Comparison of ENCODE assay signal across 35 cellular contexts in genomic region chr13:22866221-22866620, GRCh38.
"Had no signal": no experiment of that assay in that cellular context is flagged by ENCODE, and none has a peak within 500 bp of the region (broad histone marks: within the 10 kb centered on the region; RNA-seq: fewer than 3 reads in every experiment).

No MANE protein-coding gene starts in this region.

- DNase-seq: activated CD4-positive, alpha-beta memory T cell treated with anti-CD3 and anti-CD28 coated beads for 36 hours; activated CD4-positive, alpha-beta T cell treated with anti-CD3 and anti-CD28 coated beads for 4 hours; activated CD4-positive, alpha-beta T cell treated with anti-CD3 and anti-CD28 coated beads, Interleukin-2, amount 10 ng/mL, durations not matched to agents 24 days and 14 days; activated CD4-positive, alpha-beta T cell treated with anti-CD3 and anti-CD28 coated beads, Interleukin-2, amount 50 U/mL, for 1 hour; activated CD4-positive, alpha-beta T cell treated with anti-CD3 and anti-CD28 coated beads, Interleukin-2, amount 50 U/mL, for 4 hours; activated CD4-positive, CD25-positive, alpha-beta regulatory T cell; activated CD8-positive, alpha-beta memory T cell treated with anti-CD3 and anti-CD28 coated beads, Interleukin-2, amount 50 U/mL, for 4 hours; activated CD8-positive, alpha-beta T cell treated with anti-CD3 and anti-CD28 coated beads for 36 hours; activated effector memory CD4-positive, alpha-beta T cell treated with anti-CD3 and anti-CD28 coated beads, Interleukin-2, amount 50 U/mL, for 16 hours; activated gamma-delta T cell treated with Interleukin-2 at 50 U/mL for 16 hours; activated naive CD4-positive, alpha-beta T cell; activated naive CD4-positive, alpha-beta T cell treated with anti-CD3 and anti-CD28 coated beads for 36 hours; activated naive CD4-positive, alpha-beta T cell treated with anti-CD3 and anti-CD28 coated beads, Interleukin-2, amount 50 U/mL, for 16 hours; activated naive CD8-positive, alpha-beta T cell treated with anti-CD3 and anti-CD28 coated beads for 36 hours; activated T-cell treated with anti-CD3 and anti-CD28 coated beads for 4 hours; activated T-cell treated with anti-CD3 and anti-CD28 coated beads, Interleukin-2, amount 50 U/mL, for 1 hour; activated T-cell treated with anti-CD3 and anti-CD28 coated beads, Interleukin-2, amount 50 U/mL, for 4 hours; activated T-cell treated with anti-CD3 and anti-CD28 coated beads, Interleukin-2, amount 50 U/mL, for 72 hours; adrenal gland; amniotic stem cell; aorta; body of pancreas; brain microvascular endothelial cell; central memory CD4-positive, alpha-beta T cell; T-helper 1 cell; T-helper 2 cell; T-helper 9 cell had no signal

- H3K4me1 Mint-ChIP-seq: activated CD4-positive, alpha-beta T cell treated with anti-CD3 and anti-CD28 coated beads, Interleukin-2, amount 10 ng/mL, durations not matched to agents 24 days and 14 days; activated naive CD8-positive, alpha-beta T cell treated with anti-CD3 and anti-CD28 coated beads for 36 hours; activated T-helper 17 cell treated with anti-CD3 and anti-CD28 coated beads, Interleukin-2, amount 50 U/mL, for 72 hours had no signal

- H3K4me3 ChIP-seq: adrenal gland, body of pancreas, breast epithelium had no signal

- H3K36me3 Mint-ChIP-seq: activated CD4-positive, alpha-beta memory T cell treated with anti-CD3 and anti-CD28 coated beads for 36 hours; activated naive CD4-positive, alpha-beta T cell treated with anti-CD3 and anti-CD28 coated beads, Interleukin-2, amount 50 U/mL, for 72 hours; activated naive CD8-positive, alpha-beta T cell treated with anti-CD3 and anti-CD28 coated beads for 36 hours had no signal

- H3K9me3 Mint-ChIP-seq: activated CD4-positive, alpha-beta memory T cell treated with anti-CD3 and anti-CD28 coated beads for 36 hours; activated CD8-positive, alpha-beta T cell treated with anti-CD3 and anti-CD28 coated beads for 36 hours; activated naive CD4-positive, alpha-beta T cell treated with anti-CD3 and anti-CD28 coated beads for 36 hours; activated naive CD4-positive, alpha-beta T cell treated with anti-CD3 and anti-CD28 coated beads, Interleukin-2, amount 50 U/mL, for 72 hours; activated naive CD8-positive, alpha-beta T cell treated with anti-CD3 and anti-CD28 coated beads for 36 hours; activated T-cell treated with anti-CD3 and anti-CD28 coated beads, Interleukin-2, amount 50 U/mL, for 4 hours; activated T-cell treated with anti-CD3 and anti-CD28 coated beads, Interleukin-2, amount 50 U/mL, for 72 hours; activated T-helper 1 cell treated with anti-CD3 and anti-CD28 coated beads, Interleukin-12 subunit alpha, Interleukin-12 subunit beta, Interleukin-2, Interleukin-4 antibody, amounts not matched to agents 30 ng/mL and 10 ng/mL and 1 ng/mL, durations not matched to agents 14 hours and 24 hours and 36 hours; activated T-helper 17 cell treated with anti-CD3 and anti-CD28 coated beads, Interleukin-2, amount 50 U/mL, for 72 hours; T-helper 1 cell treated with Interleukin-12 subunit alpha and Interleukin-12 subunit beta and Interleukin-4 antibody, amounts not matched to agents 30 μg/mL and 1 μg/mL, for 36 hours had no signal

- H3K27ac Mint-ChIP-seq: activated CD4-positive, alpha-beta memory T cell treated with anti-CD3 and anti-CD28 coated beads for 36 hours; activated CD4-positive, alpha-beta T cell treated with anti-CD3 and anti-CD28 coated beads, Interleukin-2, amount 10 ng/mL, durations not matched to agents 24 days and 14 days; activated CD8-positive, alpha-beta T cell treated with anti-CD3 and anti-CD28 coated beads for 36 hours; activated naive CD4-positive, alpha-beta T cell treated with anti-CD3 and anti-CD28 coated beads for 36 hours; activated naive CD4-positive, alpha-beta T cell treated with anti-CD3 and anti-CD28 coated beads, Interleukin-2, amount 50 U/mL, for 72 hours; activated naive CD8-positive, alpha-beta T cell treated with anti-CD3 and anti-CD28 coated beads for 36 hours; activated T-cell treated with anti-CD3 and anti-CD28 coated beads, Interleukin-2, amount 50 U/mL, for 72 hours; activated T-helper 1 cell treated with anti-CD3 and anti-CD28 coated beads, Interleukin-12 subunit alpha, Interleukin-12 subunit beta, Interleukin-2, Interleukin-4 antibody, amounts not matched to agents 30 ng/mL and 10 ng/mL and 1 ng/mL, durations not matched to agents 14 hours and 24 hours and 36 hours; activated T-helper 17 cell treated with anti-CD3 and anti-CD28 coated beads, Interleukin-2, amount 50 U/mL, for 72 hours; T-helper 1 cell treated with Interleukin-12 subunit alpha and Interleukin-12 subunit beta and Interleukin-4 antibody, amounts not matched to agents 30 μg/mL and 1 μg/mL, for 36 hours; T-helper 2 cell treated with Interferon-gamma antibody and Interleukin-4, amounts not matched to agents 5 μg/mL and 100 μg/mL, for 36 hours had no signal

- H3K27ac ChIP-seq: adrenal gland, body of pancreas, brain microvascular endothelial cell, breast epithelium, VCaP had no signal

- H3K27me3 Mint-ChIP-seq: activated CD4-positive, alpha-beta memory T cell treated with anti-CD3 and anti-CD28 coated beads for 36 hours; activated CD4-positive, alpha-beta T cell treated with anti-CD3 and anti-CD28 coated beads, Interleukin-2, amount 10 ng/mL, durations not matched to agents 24 days and 14 days; activated CD8-positive, alpha-beta T cell treated with anti-CD3 and anti-CD28 coated beads for 36 hours; activated naive CD8-positive, alpha-beta T cell treated with anti-CD3 and anti-CD28 coated beads for 36 hours; activated T-helper 17 cell treated with anti-CD3 and anti-CD28 coated beads, Interleukin-2, amount 50 U/mL, for 72 hours had no signal

- H3K36me3 ChIP-seq: adrenal gland, brain microvascular endothelial cell, breast epithelium had no signal

- H3K4me1 ChIP-seq: adrenal gland, body of pancreas, breast epithelium had no signal

- H3K9me3 ChIP-seq: adrenal gland, body of pancreas, breast epithelium had no signal

- H3K4me3 Mint-ChIP-seq: activated CD4-positive, alpha-beta memory T cell treated with anti-CD3 and anti-CD28 coated beads for 36 hours; activated CD4-positive, alpha-beta T cell treated with anti-CD3 and anti-CD28 coated beads, Interleukin-2, amount 10 ng/mL, durations not matched to agents 24 days and 14 days; activated CD8-positive, alpha-beta T cell treated with anti-CD3 and anti-CD28 coated beads for 36 hours; activated naive CD4-positive, alpha-beta T cell treated with anti-CD3 and anti-CD28 coated beads for 36 hours; activated naive CD8-positive, alpha-beta T cell treated with anti-CD3 and anti-CD28 coated beads for 36 hours; activated T-cell treated with anti-CD3 and anti-CD28 coated beads, Interleukin-2, amount 50 U/mL, for 4 hours; activated T-cell treated with anti-CD3 and anti-CD28 coated beads, Interleukin-2, amount 50 U/mL, for 72 hours; activated T-helper 1 cell treated with anti-CD3 and anti-CD28 coated beads, Interleukin-12 subunit alpha, Interleukin-12 subunit beta, Interleukin-2, Interleukin-4 antibody, amounts not matched to agents 30 ng/mL and 10 ng/mL and 1 ng/mL, durations not matched to agents 14 hours and 24 hours and 36 hours; activated T-helper 17 cell treated with anti-CD3 and anti-CD28 coated beads, Interleukin-2, amount 50 U/mL, for 72 hours; T-helper 1 cell treated with Interleukin-12 subunit alpha and Interleukin-12 subunit beta and Interleukin-4 antibody, amounts not matched to agents 30 μg/mL and 1 μg/mL, for 36 hours; T-helper 2 cell treated with Interferon-gamma antibody and Interleukin-4, amounts not matched to agents 5 μg/mL and 100 μg/mL, for 36 hours had no signal

- H3K27me3 ChIP-seq: adrenal gland, body of pancreas, brain microvascular endothelial cell, breast epithelium had no signal

- ATAC-seq: activated CD4-positive, CD25-positive, alpha-beta regulatory T cell treated with anti-CD3 and anti-CD28 coated beads, Interleukin-2, amount 50 U/mL, for 24 hours; activated CD8-positive, alpha-beta T cell treated with anti-CD3 and anti-CD28 coated beads for 36 hours; activated naive CD4-positive, alpha-beta T cell treated with anti-CD3 and anti-CD28 coated beads, Interleukin-2, amount 50 U/mL, for 72 hours; activated T-cell treated with anti-CD3 and anti-CD28 coated beads, Interleukin-2, amount 50 U/mL, for 4 hours; activated T-cell treated with anti-CD3 and anti-CD28 coated beads, Interleukin-2, amount 50 U/mL, for 72 hours; activated T-helper 17 cell treated with anti-CD3 and anti-CD28 coated beads, Interleukin-2, amount 50 U/mL, for 72 hours; body of pancreas had no signal
